In genomic region chr15:59997070-59997701, GRCh38 we compare ENCODE assay signal across 8 cellular contexts. TPM values are rescaled to one million over a fixed set of nuclear protein-coding genes. Genes with fewer than 3 reads are reported as not detected.
DNase-seq lines count a peak whose midpoint lies in the region; ATAC-seq and TF ChIP-seq lines count a peak whose summit lies in the region.

No MANE protein-coding gene starts in this region.

- no peak overlapping the region for H3K4me3 ChIP-seq in foreskin fibroblast (ENCODE audit: low read depth in 1 of 2, low read length in 2 of 2)

- DNase-seq in DMS79 (lab: John Stamatoyannopoulos, UW) (peak; percentile 27), M059J (ENCODE audit: low read depth) (peak; percentile 33), iPS-NIHi7 (ENCODE audit: extremely low spot score) (peak; percentile 70), foreskin fibroblast (no peak)
- DNase-seq in activated CD4-positive, alpha-beta T cell treated with anti-CD3 and anti-CD28 coated beads, Interleukin-2, amount 50 U/mL, for 1 hour: peak; percentile 40
- DNase-seq in stimulated activated naive CD8-positive, alpha-beta T cell treated with anti-CD3 and anti-CD28 coated beads, Interleukin-15, Interleukin-2, amounts not matched to agents 100 U/mL and 50 U/mL, for 24 hours: peak; percentile 78

- no peak for TF ChIP-seq CTCF in foreskin fibroblast (IDR thresholded peaks at IDR 0.05; ENCODE audit: low read depth, low read length)

- ATAC-seq in GM21423 (IDR thresholded peaks at IDR 0.05; ENCODE audit: unreplicated experiment): peak; percentile 82
- ATAC-seq in stimulated activated naive CD8-positive, alpha-beta T cell treated with anti-CD3 and anti-CD28 coated beads, Interleukin-15, Interleukin-2, amounts not matched to agents 100 U/mL and 50 U/mL, for 24 hours: peak; percentile 73
- ATAC-seq in HG03139 (IDR thresholded peaks at IDR 0.05; ENCODE audit: unreplicated experiment): no peak

RNA-seq across cellular contexts. Expression of gene FOXB1, which starts 6.9 kb away (rescaled TPM):
- total RNA-seq in M059J (2014; rRNA removed; shearing (Covaris generic)): not detected in 2 replicates

Comparison
In these comparisons a context has a peak if more than half of its experiments do, and no peak if none do; other contexts are left out.
1. DNase-seq: peak in DMS79 (single experiment), M059J (single experiment), activated CD4-positive, alpha-beta T cell treated with anti-CD3 and anti-CD28 coated beads, Interleukin-2, amount 50 U/mL, for 1 hour (single experiment), iPS-NIHi7 (single experiment) and stimulated activated naive CD8-positive, alpha-beta T cell treated with anti-CD3 and anti-CD28 coated beads, Interleukin-15, Interleukin-2, amounts not matched to agents 100 U/mL and 50 U/mL, for 24 hours (single experiment); none in foreskin fibroblast (0 of 2).